Comparison of ENCODE assay signal across 9 cellular contexts in genomic region chr19:5680083-5680436, GRCh38. TPM values are rescaled to one million over a fixed set of nuclear protein-coding genes. Genes with fewer than 3 reads are reported as not detected.
DNase-seq lines count a peak whose midpoint lies in the region; ATAC-seq and TF ChIP-seq lines count a peak whose summit lies in the region.
"Had no signal": no experiment of that assay in that cellular context is flagged by ENCODE, and none has a peak within 500 bp of the region (broad histone marks: within the 10 kb centered on the region; RNA-seq: fewer than 3 reads in every experiment).

No MANE protein-coding gene starts in this region.

- 0 to 1% (median 0%) methylated on average over 23 of the region's 23 CpGs for WGBS in psoas muscle, 3 donors

- peak overlapping the region; percentile 95 for H3K27ac ChIP-seq in psoas muscle

- H3K27me3 ChIP-seq in psoas muscle (ENCODE audit: insufficient read depth in 3 of 3, low read length in 2 of 3) = no peaks in the 10 kb centered on the region

- peak overlapping the region; percentile 81 to 99 for H3K4me3 Mint-ChIP-seq in activated T-cell treated with anti-CD3 and anti-CD28 coated beads, Interleukin-2, amount 50 U/mL, for 72 hours

- intact Hi-C loops in left ventricle myocardium superior (cut with micrococcal nuclease) = no loop called here
- intact Hi-C loops in psoas muscle (cut with DNase I) = loop anchor here in 1 of 2 donors (10.0 kb wide), 2 partner anchors 55 to 695 kb away; partner anchors contain the start of genes ALKBH7, PSPN, SAFB and SAFB2

- peaks cover 17% of the 10 kb centered on the region for H3K4me1 ChIP-seq in psoas muscle

- H3K9me3 Mint-ChIP-seq in activated T-cell treated with anti-CD3 and anti-CD28 coated beads, Interleukin-2, amount 50 U/mL, for 72 hours = peaks cover 0 to 3% of the 10 kb centered on the region in 2 donors

- H3K36me3 Mint-ChIP-seq in activated T-cell treated with anti-CD3 and anti-CD28 coated beads, Interleukin-2, amount 50 U/mL, for 72 hours (ENCODE audit: insufficient read depth in 2 of 2) = peaks cover 0 to 3% of the 10 kb centered on the region in 2 donors

- ATAC-seq in activated T-cell treated with anti-CD3 and anti-CD28 coated beads, Interleukin-2, amount 50 U/mL, for 72 hours (replicated peaks in 1 of 2) = no peak
- peak; percentile 10 for ATAC-seq in left ventricle myocardium superior
- peak; percentile 11 to 25 (median 20) for ATAC-seq in psoas muscle
- ATAC-seq in GM18868 (IDR thresholded peaks at IDR 0.05; ENCODE audit: unreplicated experiment) = no peak

- no peak for TF ChIP-seq CTCF in psoas muscle (IDR thresholded peaks at IDR 0.05)

- H3K4me1 Mint-ChIP-seq in activated T-cell treated with anti-CD3 and anti-CD28 coated beads, Interleukin-2, amount 50 U/mL, for 72 hours (ENCODE audit: low read depth) = peaks cover 30% of the 10 kb centered on the region

- H3K27ac Mint-ChIP-seq in activated T-cell treated with anti-CD3 and anti-CD28 coated beads, Interleukin-2, amount 50 U/mL, for 72 hours = peak overlapping the region; percentile 86

- H3K36me3 ChIP-seq in psoas muscle (ENCODE audit: insufficient read depth in 1 of 2, low read depth in 1 of 2) = peaks cover 5 to 17% of the 10 kb centered on the region in 2 donors

- no peaks in the 10 kb centered on the region for H3K9me3 ChIP-seq in psoas muscle

- peak; percentile 34 for DNase-seq in SIG-M5 treated with dmso at 0.1 percent for 504 hours (lab: John Stamatoyannopoulos, UW; ENCODE audit: unreplicated experiment)
- DNase-seq in SIG-M5 (lab: John Stamatoyannopoulos, UW) = no peak
- DNase-seq in activated T-cell treated with anti-CD3 and anti-CD28 coated beads, Interleukin-2, amount 50 U/mL, for 72 hours = no peak
- DNase-seq in left ventricle myocardium superior = peak; percentile 71
- peak in 1 of 2 donors; percentile 81 for DNase-seq in psoas muscle
- no peak for DNase-seq in NCI-H2107 treated with DMSO at 0.1 percent for 48 hours (lab: John Stamatoyannopoulos, UW; ENCODE audit: unreplicated experiment)
- no peak for DNase-seq in NCI-H1105 (lab: John Stamatoyannopoulos, UW)

- no peaks in the 10 kb centered on the region for H3K27me3 Mint-ChIP-seq in activated T-cell treated with anti-CD3 and anti-CD28 coated beads, Interleukin-2, amount 50 U/mL, for 72 hours (ENCODE audit: low read depth)

- peak overlapping the region; percentile 83 for H3K4me3 ChIP-seq in psoas muscle

RNA-seq across cellular contexts. Expression of gene MICOS13, which starts 0.3 kb away (rescaled TPM):
- 10 to 100 TPM; 33.8 to 34.1 TPM for total RNA-seq in activated T-cell treated with anti-CD3 and anti-CD28 coated beads, Interleukin-2, amount 50 U/mL, for 72 hours
- 167 TPM for total RNA-seq in left ventricle myocardium superior
- 100 to 1,000 TPM; 103 to 133 (median 119) TPM for total RNA-seq in psoas muscle
- polyA plus RNA-seq in psoas muscle = 100 to 1,000 TPM; 138 to 245 (median 234) TPM

RNA-seq across cellular contexts. Expression of gene HSD11B1L, which starts 0.8 kb away (rescaled TPM):
- total RNA-seq in activated T-cell treated with anti-CD3 and anti-CD28 coated beads, Interleukin-2, amount 50 U/mL, for 72 hours = 1 to 10 TPM; 3.0 to 5.1 TPM
- total RNA-seq in left ventricle myocardium superior (5.5 TPM), psoas muscle (1 to 10 TPM; 4.5 to 6.2 (median 4.6) TPM)
- polyA plus RNA-seq in psoas muscle = 10 to 100 TPM in 2 of 3 donors, 1 to 10 TPM in 1; 4.7 to 15.6 (median 11.7) TPM

RNA-seq across cellular contexts. Expression of gene RPL36, which starts 10.0 kb away (rescaled TPM):
- total RNA-seq in activated T-cell treated with anti-CD3 and anti-CD28 coated beads, Interleukin-2, amount 50 U/mL, for 72 hours = 1,000 to 10,000 TPM; 1,272 to 1,302 TPM
- 401 TPM for total RNA-seq in left ventricle myocardium superior
- total RNA-seq in psoas muscle = 100 to 1,000 TPM; 440 to 572 (median 473) TPM
- polyA plus RNA-seq in psoas muscle = 100 to 1,000 TPM; 647 to 814 (median 648) TPM

RNA-seq across cellular contexts. Expression of gene LONP1, which starts 39.9 kb away (rescaled TPM):
- total RNA-seq in activated T-cell treated with anti-CD3 and anti-CD28 coated beads, Interleukin-2, amount 50 U/mL, for 72 hours = 100 to 1,000 TPM; 262 to 266 TPM
- 90.7 TPM for total RNA-seq in left ventricle myocardium superior
- 10 to 100 TPM; 61.0 to 97.1 (median 73.8) TPM for total RNA-seq in psoas muscle
- 100 to 1,000 TPM in 1 of 3 donors, 10 to 100 TPM in 2; 58.6 to 127 (median 83.3) TPM for polyA plus RNA-seq in psoas muscle

RNA-seq across cellular contexts. Expression of gene CATSPERD, which starts 40.4 kb away (rescaled TPM):
- not detected for total RNA-seq in activated T-cell treated with anti-CD3 and anti-CD28 coated beads, Interleukin-2, amount 50 U/mL, for 72 hours
- total RNA-seq in left ventricle myocardium superior (not detected), psoas muscle (not detected)
- polyA plus RNA-seq in psoas muscle = not detected
- polyA plus RNA-seq: adipose tissue had no signal

Comparison
In these comparisons a context has a peak if more than half of its experiments do, and no peak if none do; other contexts are left out.
1. DNase-seq: peak in SIG-M5 treated with dmso at 0.1 percent for 504 hours (single experiment) and left ventricle myocardium superior (single experiment); none in SIG-M5 (single experiment), activated T-cell treated with anti-CD3 and anti-CD28 coated beads, Interleukin-2, amount 50 U/mL, for 72 hours (0 of 2), NCI-H2107 treated with DMSO at 0.1 percent for 48 hours (single experiment) and NCI-H1105 (single experiment).
2. ATAC-seq: peak in left ventricle myocardium superior (single experiment) and psoas muscle (4 of 4); none in activated T-cell treated with anti-CD3 and anti-CD28 coated beads, Interleukin-2, amount 50 U/mL, for 72 hours (0 of 2) and GM18868 (single experiment).